In the genomic region with DNA sequence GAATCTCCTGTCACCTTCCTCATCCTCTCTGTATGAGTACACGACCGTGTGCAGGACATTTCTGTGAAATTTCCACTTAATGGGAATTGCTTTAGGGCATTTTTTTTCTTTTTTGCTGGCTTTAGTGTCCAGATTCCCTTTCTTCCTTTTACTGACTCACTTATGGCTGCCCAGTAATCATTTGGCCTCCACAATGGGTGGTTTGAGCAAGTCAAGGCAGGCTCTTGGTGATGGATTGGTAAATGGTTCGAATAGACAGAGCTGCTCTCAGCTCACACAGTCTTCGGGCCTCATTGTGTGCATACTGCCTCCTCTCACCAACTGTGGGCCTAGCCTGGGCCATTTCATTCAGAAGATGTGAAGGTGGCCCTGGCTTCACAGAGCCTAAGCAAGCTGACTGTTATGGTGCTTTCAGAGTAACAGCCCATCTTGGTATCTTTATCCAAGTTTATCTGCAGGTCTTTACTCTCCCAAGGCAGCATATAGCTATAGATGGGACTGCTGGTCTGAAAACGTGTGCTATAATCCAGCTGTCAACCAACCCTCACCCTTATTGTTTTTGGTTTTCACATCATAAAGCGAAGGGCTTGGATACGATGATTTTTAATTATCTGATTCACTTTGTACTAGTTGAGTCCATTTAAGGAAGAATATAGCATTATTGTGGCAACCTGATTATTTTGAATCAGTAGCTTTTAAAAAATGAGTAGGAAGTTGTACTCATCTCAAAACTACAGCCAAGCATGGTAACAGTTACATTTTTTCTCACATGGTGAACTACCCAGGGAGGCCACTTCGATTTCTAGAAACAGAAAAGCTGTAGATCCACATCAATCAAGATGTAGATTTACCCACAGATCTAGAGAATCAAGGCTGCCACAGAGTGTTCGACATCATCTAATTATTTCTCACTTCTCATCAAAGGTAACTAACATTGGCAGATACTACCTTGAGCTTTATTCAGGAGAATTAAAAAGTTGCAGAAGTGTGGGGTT, we compare ENCODE assay signal across 27 cellular contexts. TPM values are rescaled to one million over a fixed set of nuclear protein-coding genes. Genes with fewer than 3 reads are reported as not detected.
DNase-seq lines count a peak whose midpoint lies in the region; ATAC-seq lines count a peak whose summit lies in the region.
"Had no signal": no experiment of that assay in that cellular context is flagged by ENCODE, and none has a peak within 500 bp of the region (broad histone marks: within the 10 kb centered on the region; RNA-seq: fewer than 3 reads in every experiment).

No MANE protein-coding gene starts in this region.

- no peaks in the 10 kb centered on the region for H3F3A ChIP-seq in GM23248 (ENCODE audit: insufficient read depth)

- WGBS in GM23248 (ENCODE audit: low coverage in 1 of 2, low lambda C conversion rate in 2 of 2, missing lambda C conversion rate in 2 of 2), 2 experiments, result 72 to 75% methylated on average over 9 of the region's 9 CpGs

- H3K79me2 ChIP-seq in GM23248 (ENCODE audit: insufficient read depth), result no peaks in the 10 kb centered on the region

- no peak overlapping the region for H2AFZ ChIP-seq in GM23248

- no peak for DNase-seq in activated naive CD4-positive, alpha-beta T cell treated with anti-CD3 and anti-CD28 coated beads, Interleukin-2, amount 50 U/mL, for 72 hours (ENCODE audit: low spot score in 2 of 2)
- no peak for DNase-seq in activated naive CD4-positive, alpha-beta T cell treated with Interleukin-2 at 50 U/mL for 16 hours
- DNase-seq in SJCRH30 (no peak), GM23248 (no peak), AG08396 (ENCODE audit: low spot score) (no peak), UCSD-AML1 (lab: John Stamatoyannopoulos, UW; ENCODE audit: unreplicated experiment) (no peak)
- no peak for DNase-seq in stimulated activated effector memory CD8-positive, alpha-beta T cell treated with anti-CD3 and anti-CD28 coated beads, Interleukin-12 subunit alpha, Interleukin-12 subunit beta, amount 100 ng/mL, for 72 hours (ENCODE audit: low spot score in 2 of 2)
- DNase-seq: activated CD4-positive, alpha-beta T cell treated with anti-CD3 and anti-CD28 coated beads, Interleukin-2, amount 10 ng/mL, durations not matched to agents 24 days and 14 days; activated naive CD4-positive, alpha-beta T cell treated with anti-CD3 and anti-CD28 coated beads, Interleukin-2, amount 50 U/mL, for 16 hours; body of pancreas; CD8-positive, alpha-beta T cell; DMS53; effector CD8-positive, alpha-beta T cell; foreskin melanocyte; GF-D8; immature natural killer cell; naive thymus-derived CD8-positive, alpha-beta T cell; NCI-H1092 treated with DMSO at 0.1 percent for 48 hours; NCI-H2029; NCI-H82; PC-3; right cardiac atrium; SIG-M5 had no signal

- H3K4me3 ChIP-seq in SJCRH30 (no peak overlapping the region), GM23248 (no peak overlapping the region)
- H3K4me3 ChIP-seq: body of pancreas had no signal

- no peak overlapping the region for H3K4me3 Mint-ChIP-seq in stimulated activated effector memory CD8-positive, alpha-beta T cell treated with anti-CD3 and anti-CD28 coated beads, Interleukin-12 subunit alpha, Interleukin-12 subunit beta, amount 100 ng/mL, for 72 hours
- H3K4me3 Mint-ChIP-seq: activated CD4-positive, alpha-beta T cell treated with anti-CD3 and anti-CD28 coated beads, Interleukin-2, amount 10 ng/mL, durations not matched to agents 24 days and 14 days; CD8-positive, alpha-beta T cell; immature natural killer cell; mesothelial cell of epicardium; naive thymus-derived CD8-positive, alpha-beta T cell had no signal

- H3K27ac Mint-ChIP-seq in activated naive CD4-positive, alpha-beta T cell treated with anti-CD3 and anti-CD28 coated beads, Interleukin-2, amount 50 U/mL, for 72 hours, result peak overlapping the region in 1 of 2 donors; percentile 58
- peak overlapping the region; percentile 62 for H3K27ac Mint-ChIP-seq in stimulated activated effector memory CD8-positive, alpha-beta T cell treated with anti-CD3 and anti-CD28 coated beads, Interleukin-12 subunit alpha, Interleukin-12 subunit beta, amount 100 ng/mL, for 72 hours
- H3K27ac Mint-ChIP-seq: activated CD4-positive, alpha-beta T cell treated with anti-CD3 and anti-CD28 coated beads, Interleukin-2, amount 10 ng/mL, durations not matched to agents 24 days and 14 days; CD8-positive, alpha-beta T cell; immature natural killer cell had no signal

- H3K9me2 ChIP-seq in GM23248 (ENCODE audit: insufficient read depth), result no peaks in the 10 kb centered on the region

- H3K27me3 ChIP-seq in SJCRH30 (no peaks in the 10 kb centered on the region), GM23248 (replicated peaks; ENCODE audit: insufficient read depth) (no peaks in the 10 kb centered on the region)
- H3K27me3 ChIP-seq: body of pancreas had no signal

- H3K36me3 ChIP-seq in SJCRH30 (no peaks in the 10 kb centered on the region), GM23248 (ENCODE audit: low read depth) (no peaks in the 10 kb centered on the region)

- ATAC-seq in activated naive CD4-positive, alpha-beta T cell treated with anti-CD3 and anti-CD28 coated beads, Interleukin-2, amount 50 U/mL, for 72 hours, result peak; percentile 44 to 92
- peak; percentile 45 for ATAC-seq in GM18861 (IDR thresholded peaks at IDR 0.05; ENCODE audit: unreplicated experiment)
- peak; percentile 82 for ATAC-seq in stimulated activated effector memory CD8-positive, alpha-beta T cell treated with anti-CD3 and anti-CD28 coated beads, Interleukin-12 subunit alpha, Interleukin-12 subunit beta, amount 100 ng/mL, for 72 hours
- ATAC-seq: body of pancreas; CD8-positive, alpha-beta T cell; left lobe of liver; naive thymus-derived CD8-positive, alpha-beta T cell; PC-3; right cardiac atrium had no signal

- no peak overlapping the region for H3K4me2 ChIP-seq in GM23248 (ENCODE audit: unreplicated experiment)

- H3K9me3 ChIP-seq in SJCRH30 (replicated peaks) (no peaks in the 10 kb centered on the region), GM23248 (ENCODE audit: low read depth) (no peaks in the 10 kb centered on the region)
- H3K9me3 ChIP-seq: body of pancreas had no signal

- peaks cover 63% of the 10 kb centered on the region for H3K4me1 ChIP-seq in SJCRH30
- H3K4me1 ChIP-seq in GM23248 (ENCODE audit: insufficient read depth), result no peaks in the 10 kb centered on the region
- H3K4me1 ChIP-seq: body of pancreas had no signal

- no peaks in the 10 kb centered on the region for H3K9me3 Mint-ChIP-seq in activated naive CD4-positive, alpha-beta T cell treated with anti-CD3 and anti-CD28 coated beads, Interleukin-2, amount 50 U/mL, for 72 hours
- no peaks in the 10 kb centered on the region for H3K9me3 Mint-ChIP-seq in stimulated activated effector memory CD8-positive, alpha-beta T cell treated with anti-CD3 and anti-CD28 coated beads, Interleukin-12 subunit alpha, Interleukin-12 subunit beta, amount 100 ng/mL, for 72 hours
- H3K9me3 Mint-ChIP-seq: activated CD4-positive, alpha-beta T cell treated with anti-CD3 and anti-CD28 coated beads, Interleukin-2, amount 10 ng/mL, durations not matched to agents 24 days and 14 days; CD8-positive, alpha-beta T cell; immature natural killer cell; naive thymus-derived CD8-positive, alpha-beta T cell had no signal

- no peaks in the 10 kb centered on the region for H4K20me1 ChIP-seq in GM23248 (ENCODE audit: insufficient read depth)

- no peak overlapping the region for H3K9ac ChIP-seq in GM23248

- H3K27ac ChIP-seq in SJCRH30 (peak overlapping the region; percentile 95), GM23248 (no peak overlapping the region)
- H3K27ac ChIP-seq: body of pancreas had no signal

- in situ Hi-C loops in GM23248 (cut with MboI), result loop anchor here (25.0 kb wide), 1 partner anchor 495 kb away; no protein-coding TSS in a partner anchor

- H3K4me1 Mint-ChIP-seq in stimulated activated effector memory CD8-positive, alpha-beta T cell treated with anti-CD3 and anti-CD28 coated beads, Interleukin-12 subunit alpha, Interleukin-12 subunit beta, amount 100 ng/mL, for 72 hours, result peaks cover 12% of the 10 kb centered on the region

- no peaks in the 10 kb centered on the region for H3K36me3 Mint-ChIP-seq in activated naive CD4-positive, alpha-beta T cell treated with anti-CD3 and anti-CD28 coated beads, Interleukin-2, amount 50 U/mL, for 72 hours
- H3K36me3 Mint-ChIP-seq in stimulated activated effector memory CD8-positive, alpha-beta T cell treated with anti-CD3 and anti-CD28 coated beads, Interleukin-12 subunit alpha, Interleukin-12 subunit beta, amount 100 ng/mL, for 72 hours, result peaks cover 4% of the 10 kb centered on the region
- H3K36me3 Mint-ChIP-seq: immature natural killer cell, mesothelial cell of epicardium had no signal

RNA-seq across cellular contexts. Expression of a gene that starts 50.4 kb away (rescaled TPM):
- under 1 TPM in 1 of 2 donors, not detected in 1; 0.51 TPM for total RNA-seq in activated naive CD4-positive, alpha-beta T cell treated with anti-CD3 and anti-CD28 coated beads, Interleukin-2, amount 50 U/mL, for 72 hours
- not detected in 2 replicates for total RNA-seq in SJCRH30 (2014; rRNA removed; shearing (Covaris generic))
- total RNA-seq in GM23248 (2014; rRNA removed; shearing (Covaris generic)), result not detected in 2 replicates
- polyA plus RNA-seq in GM23248 (2016; fragmentation: Nextera tagmentation; extraction: Ambion mirVana), result not detected in 2 replicates
- total RNA-seq: activated CD4-positive, alpha-beta T cell treated with anti-CD3 and anti-CD28 coated beads, Interleukin-2, amount 10 ng/mL, durations not matched to agents 24 days and 14 days; CD8-positive, alpha-beta T cell; osteocyte; PC-3 had no signal
- polyA plus RNA-seq: naive thymus-derived CD8-positive, alpha-beta T cell had no signal
